ENCODE assay signal across 2 cellular contexts in the genomic region with DNA sequence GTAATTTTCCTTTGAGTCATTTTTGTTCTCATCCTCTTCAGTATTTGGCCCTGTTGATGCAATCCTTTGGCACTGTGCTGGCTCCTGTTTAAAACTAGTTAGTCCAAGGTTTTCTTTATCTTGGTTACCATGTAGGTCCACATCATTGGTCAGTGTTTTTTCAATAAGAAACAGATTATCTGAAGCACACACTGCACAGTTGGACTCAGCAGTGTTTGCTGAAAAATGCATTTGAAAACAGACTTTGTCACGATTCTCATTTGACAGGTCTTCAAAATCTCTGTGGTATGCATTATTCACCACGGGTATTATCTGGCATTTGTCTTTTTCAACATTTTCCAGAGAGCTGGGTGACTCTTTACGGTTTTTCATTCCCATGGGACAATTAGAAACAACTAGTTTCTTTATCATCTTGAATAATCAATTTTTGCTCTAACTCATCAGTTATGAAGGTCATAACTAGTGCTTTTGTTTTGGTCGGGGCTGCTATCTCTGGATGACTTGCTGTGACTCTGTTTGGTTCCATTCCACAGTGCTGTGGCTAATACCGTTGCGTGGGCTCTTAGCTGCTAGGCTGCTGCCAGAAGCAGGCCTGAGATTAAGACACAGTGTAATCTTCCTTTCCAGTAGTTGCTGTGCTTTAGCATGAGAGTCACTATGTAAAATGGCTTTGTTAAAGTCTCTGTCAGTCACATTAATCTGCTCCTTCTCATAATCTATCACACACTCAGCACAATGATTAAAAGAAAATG.
TF ChIP-seq lines count a peak whose summit lies in the region.

No MANE protein-coding gene starts in this region.

TF ChIP-seq in GM23338, 12 proteins besides CTCF, POLR2A, EP300 and RAD21 (continues in another document):
- TF ChIP-seq EZH2phosphoT487 (IDR thresholded peaks at IDR 0.05; ENCODE audit: unreplicated experiment) (no peak), ETS1 (IDR thresholded peaks at IDR 0.05) (no peak), NANOG (IDR thresholded peaks at IDR 0.05; ENCODE audit: borderline replicate concordance) (no peak), EZH2 (IDR thresholded peaks at IDR 0.05; ENCODE audit: low read depth, unreplicated experiment) (no peak), STAT1 (IDR thresholded peaks at IDR 0.05; ENCODE audit: unreplicated experiment) (no peak)
- TF ChIP-seq, protein P1, sequence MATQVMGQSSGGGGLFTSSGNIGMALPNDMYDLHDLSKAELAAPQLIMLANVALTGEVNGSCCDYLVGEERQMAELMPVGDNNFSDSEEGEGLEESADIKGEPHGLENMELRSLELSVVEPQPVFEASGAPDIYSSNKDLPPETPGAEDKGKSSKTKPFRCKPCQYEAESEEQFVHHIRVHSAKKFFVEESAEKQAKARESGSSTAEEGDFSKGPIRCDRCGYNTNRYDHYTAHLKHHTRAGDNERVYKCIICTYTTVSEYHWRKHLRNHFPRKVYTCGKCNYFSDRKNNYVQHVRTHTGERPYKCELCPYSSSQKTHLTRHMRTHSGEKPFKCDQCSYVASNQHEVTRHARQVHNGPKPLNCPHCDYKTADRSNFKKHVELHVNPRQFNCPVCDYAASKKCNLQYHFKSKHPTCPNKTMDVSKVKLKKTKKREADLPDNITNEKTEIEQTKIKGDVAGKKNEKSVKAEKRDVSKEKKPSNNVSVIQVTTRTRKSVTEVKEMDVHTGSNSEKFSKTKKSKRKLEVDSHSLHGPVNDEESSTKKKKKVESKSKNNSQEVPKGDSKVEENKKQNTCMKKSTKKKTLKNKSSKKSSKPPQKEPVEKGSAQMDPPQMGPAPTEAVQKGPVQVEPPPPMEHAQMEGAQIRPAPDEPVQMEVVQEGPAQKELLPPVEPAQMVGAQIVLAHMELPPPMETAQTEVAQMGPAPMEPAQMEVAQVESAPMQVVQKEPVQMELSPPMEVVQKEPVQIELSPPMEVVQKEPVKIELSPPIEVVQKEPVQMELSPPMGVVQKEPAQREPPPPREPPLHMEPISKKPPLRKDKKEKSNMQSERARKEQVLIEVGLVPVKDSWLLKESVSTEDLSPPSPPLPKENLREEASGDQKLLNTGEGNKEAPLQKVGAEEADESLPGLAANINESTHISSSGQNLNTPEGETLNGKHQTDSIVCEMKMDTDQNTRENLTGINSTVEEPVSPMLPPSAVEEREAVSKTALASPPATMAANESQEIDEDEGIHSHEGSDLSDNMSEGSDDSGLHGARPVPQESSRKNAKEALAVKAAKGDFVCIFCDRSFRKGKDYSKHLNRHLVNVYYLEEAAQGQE (IDR thresholded peaks at IDR 0.05; ENCODE audit: unreplicated experiment), result no peak
- TF ChIP-seq, protein P2, sequence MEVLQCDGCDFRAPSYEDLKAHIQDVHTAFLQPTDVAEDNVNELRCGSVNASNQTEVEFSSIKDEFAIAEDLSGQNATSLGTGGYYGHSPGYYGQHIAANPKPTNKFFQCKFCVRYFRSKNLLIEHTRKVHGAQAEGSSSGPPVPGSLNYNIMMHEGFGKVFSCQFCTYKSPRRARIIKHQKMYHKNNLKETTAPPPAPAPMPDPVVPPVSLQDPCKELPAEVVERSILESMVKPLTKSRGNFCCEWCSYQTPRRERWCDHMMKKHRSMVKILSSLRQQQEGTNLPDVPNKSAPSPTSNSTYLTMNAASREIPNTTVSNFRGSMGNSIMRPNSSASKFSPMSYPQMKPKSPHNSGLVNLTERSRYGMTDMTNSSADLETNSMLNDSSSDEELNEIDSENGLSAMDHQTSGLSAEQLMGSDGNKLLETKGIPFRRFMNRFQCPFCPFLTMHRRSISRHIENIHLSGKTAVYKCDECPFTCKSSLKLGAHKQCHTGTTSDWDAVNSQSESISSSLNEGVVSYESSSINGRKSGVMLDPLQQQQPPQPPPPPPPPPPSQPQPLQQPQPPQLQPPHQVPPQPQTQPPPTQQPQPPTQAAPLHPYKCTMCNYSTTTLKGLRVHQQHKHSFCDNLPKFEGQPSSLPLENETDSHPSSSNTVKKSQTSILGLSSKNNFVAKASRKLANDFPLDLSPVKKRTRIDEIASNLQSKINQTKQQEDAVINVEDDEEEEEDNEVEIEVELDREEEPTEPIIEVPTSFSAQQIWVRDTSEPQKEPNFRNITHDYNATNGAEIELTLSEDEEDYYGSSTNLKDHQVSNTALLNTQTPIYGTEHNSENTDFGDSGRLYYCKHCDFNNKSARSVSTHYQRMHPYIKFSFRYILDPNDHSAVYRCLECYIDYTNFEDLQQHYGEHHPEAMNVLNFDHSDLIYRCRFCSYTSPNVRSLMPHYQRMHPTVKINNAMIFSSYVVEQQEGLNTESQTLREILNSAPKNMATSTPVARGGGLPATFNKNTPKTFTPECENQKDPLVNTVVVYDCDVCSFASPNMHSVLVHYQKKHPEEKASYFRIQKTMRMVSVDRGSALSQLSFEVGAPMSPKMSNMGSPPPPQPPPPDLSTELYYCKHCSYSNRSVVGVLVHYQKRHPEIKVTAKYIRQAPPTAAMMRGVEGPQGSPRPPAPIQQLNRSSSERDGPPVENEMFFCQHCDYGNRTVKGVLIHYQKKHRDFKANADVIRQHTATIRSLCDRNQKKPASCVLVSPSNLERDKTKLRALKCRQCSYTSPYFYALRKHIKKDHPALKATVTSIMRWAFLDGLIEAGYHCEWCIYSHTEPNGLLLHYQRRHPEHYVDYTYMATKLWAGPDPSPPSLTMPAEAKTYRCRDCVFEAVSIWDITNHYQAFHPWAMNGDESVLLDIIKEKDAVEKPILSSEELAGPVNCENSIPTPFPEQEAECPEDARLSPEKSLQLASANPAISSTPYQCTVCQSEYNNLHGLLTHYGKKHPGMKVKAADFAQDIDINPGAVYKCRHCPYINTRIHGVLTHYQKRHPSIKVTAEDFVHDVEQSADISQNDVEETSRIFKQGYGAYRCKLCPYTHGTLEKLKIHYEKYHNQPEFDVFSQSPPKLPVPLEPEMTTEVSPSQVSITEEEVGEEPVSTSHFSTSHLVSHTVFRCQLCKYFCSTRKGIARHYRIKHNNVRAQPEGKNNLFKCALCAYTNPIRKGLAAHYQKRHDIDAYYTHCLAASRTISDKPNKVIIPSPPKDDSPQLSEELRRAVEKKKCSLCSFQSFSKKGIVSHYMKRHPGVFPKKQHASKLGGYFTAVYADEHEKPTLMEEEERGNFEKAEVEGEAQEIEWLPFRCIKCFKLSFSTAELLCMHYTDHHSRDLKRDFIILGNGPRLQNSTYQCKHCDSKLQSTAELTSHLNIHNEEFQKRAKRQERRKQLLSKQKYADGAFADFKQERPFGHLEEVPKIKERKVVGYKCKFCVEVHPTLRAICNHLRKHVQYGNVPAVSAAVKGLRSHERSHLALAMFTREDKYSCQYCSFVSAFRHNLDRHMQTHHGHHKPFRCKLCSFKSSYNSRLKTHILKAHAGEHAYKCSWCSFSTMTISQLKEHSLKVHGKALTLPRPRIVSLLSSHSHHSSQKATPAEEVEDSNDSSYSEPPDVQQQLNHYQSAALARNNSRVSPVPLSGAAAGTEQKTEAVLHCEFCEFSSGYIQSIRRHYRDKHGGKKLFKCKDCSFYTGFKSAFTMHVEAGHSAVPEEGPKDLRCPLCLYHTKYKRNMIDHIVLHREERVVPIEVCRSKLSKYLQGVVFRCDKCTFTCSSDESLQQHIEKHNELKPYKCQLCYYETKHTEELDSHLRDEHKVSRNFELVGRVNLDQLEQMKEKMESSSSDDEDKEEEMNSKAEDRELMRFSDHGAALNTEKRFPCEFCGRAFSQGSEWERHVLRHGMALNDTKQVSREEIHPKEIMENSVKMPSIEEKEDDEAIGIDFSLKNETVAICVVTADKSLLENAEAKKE (CRISPR knock-in tag; IDR thresholded peaks at IDR 0.05), result no peak

TF ChIP-seq in GM12878, 131 proteins besides CTCF, POLR2A, EP300 and RAD21:
- TF ChIP-seq YY1 (IDR thresholded peaks at IDR 0.05; ENCODE audit: low read depth, low read length) (no peak), EZH2 (IDR thresholded peaks at IDR 0.05; ENCODE audit: borderline replicate concordance, control insufficient read depth, low read depth, low read length) (no peak), POU2F2 (IDR thresholded peaks at IDR 0.05; ENCODE audit: borderline replicate concordance, low read depth, low read length) (no peak), POLR2AphosphoS2 (IDR thresholded peaks at IDR 0.05; ENCODE audit: low read depth, low read length) (no peak), ETV6 (conservative IDR thresholded peaks at IDR 0.05 in 1 of 2, IDR thresholded peaks at IDR 0.05 in 1 of 2; ENCODE audit: borderline replicate concordance in 1 of 2, low read depth in 1 of 2) (no peak), BHLHE40 (IDR thresholded peaks at IDR 0.05; ENCODE audit: borderline replicate concordance in 1 of 2, low read depth in 2 of 2, low read length in 1 of 2) (no peak), PAX5 (IDR thresholded peaks at IDR 0.05; ENCODE audit: borderline replicate concordance, low read depth, low read length) (no peak), GATAD2B (conservative IDR thresholded peaks at IDR 0.05; ENCODE audit: low read depth) (no peak), ZNF274 (IDR thresholded peaks at IDR 0.05; ENCODE audit: insufficient read depth, insufficient read length) (no peak), BCLAF1 (IDR thresholded peaks at IDR 0.05) (no peak), BRCA1 (IDR thresholded peaks at IDR 0.05; ENCODE audit: low read depth, low read length) (no peak), FOS (IDR thresholded peaks at IDR 0.05; ENCODE audit: borderline replicate concordance, extremely low read depth, insufficient read length) (no peak), RAD51 (IDR thresholded peaks at IDR 0.05) (no peak), WRNIP1 (IDR thresholded peaks at IDR 0.05; ENCODE audit: borderline replicate concordance, low read depth, low read length) (no peak), TCF12 (IDR thresholded peaks at IDR 0.05; ENCODE audit: low read depth, low read length) (no peak), TCF3 (IDR thresholded peaks at IDR 0.05; ENCODE audit: borderline replicate concordance, insufficient read depth, low read depth, low read length) (no peak), RELA (IDR thresholded peaks at IDR 0.05; ENCODE audit: borderline replicate concordance, partially characterized antibody) (no peak), DPF2 (IDR thresholded peaks at IDR 0.05) (no peak)
- TF ChIP-seq, protein P3, sequence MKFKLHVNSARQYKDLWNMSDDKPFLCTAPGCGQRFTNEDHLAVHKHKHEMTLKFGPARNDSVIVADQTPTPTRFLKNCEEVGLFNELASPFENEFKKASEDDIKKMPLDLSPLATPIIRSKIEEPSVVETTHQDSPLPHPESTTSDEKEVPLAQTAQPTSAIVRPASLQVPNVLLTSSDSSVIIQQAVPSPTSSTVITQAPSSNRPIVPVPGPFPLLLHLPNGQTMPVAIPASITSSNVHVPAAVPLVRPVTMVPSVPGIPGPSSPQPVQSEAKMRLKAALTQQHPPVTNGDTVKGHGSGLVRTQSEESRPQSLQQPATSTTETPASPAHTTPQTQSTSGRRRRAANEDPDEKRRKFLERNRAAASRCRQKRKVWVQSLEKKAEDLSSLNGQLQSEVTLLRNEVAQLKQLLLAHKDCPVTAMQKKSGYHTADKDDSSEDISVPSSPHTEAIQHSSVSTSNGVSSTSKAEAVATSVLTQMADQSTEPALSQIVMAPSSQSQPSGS (IDR thresholded peaks at IDR 0.05; ENCODE audit: low read length), result no peak
- TF ChIP-seq, protein P4, sequence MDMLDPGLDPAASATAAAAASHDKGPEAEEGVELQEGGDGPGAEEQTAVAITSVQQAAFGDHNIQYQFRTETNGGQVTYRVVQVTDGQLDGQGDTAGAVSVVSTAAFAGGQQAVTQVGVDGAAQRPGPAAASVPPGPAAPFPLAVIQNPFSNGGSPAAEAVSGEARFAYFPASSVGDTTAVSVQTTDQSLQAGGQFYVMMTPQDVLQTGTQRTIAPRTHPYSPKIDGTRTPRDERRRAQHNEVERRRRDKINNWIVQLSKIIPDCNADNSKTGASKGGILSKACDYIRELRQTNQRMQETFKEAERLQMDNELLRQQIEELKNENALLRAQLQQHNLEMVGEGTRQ (IDR thresholded peaks at IDR 0.05; ENCODE audit: borderline replicate concordance, low read depth, low read length), result no peak
